ENCODE assay signal across 23 cellular contexts in genomic region chr14:40936861-40937260, GRCh38.
DNase-seq lines count a peak whose midpoint lies in the region; ATAC-seq and TF ChIP-seq lines count a peak whose summit lies in the region.
"Had no signal": no experiment of that assay in that cellular context is flagged by ENCODE, and none has a peak within 500 bp of the region (broad histone marks: within the 10 kb centered on the region; RNA-seq: fewer than 3 reads in every experiment).

No MANE protein-coding gene starts in this region.

- no peaks in the 10 kb centered on the region for H3K9me3 Mint-ChIP-seq in activated CD4-positive, alpha-beta T cell treated with anti-CD3 and anti-CD28 coated beads, Interleukin-2, amount 10 ng/mL, durations not matched to agents 24 days and 14 days

- TF ChIP-seq RAD21 in SK-N-SH (IDR thresholded peaks at IDR 0.05; ENCODE audit: low read length), result no peak

- H3K27ac ChIP-seq in SK-N-SH (ENCODE audit: low read depth in 2 of 2, low read length in 1 of 2) (no peak overlapping the region), SU-DHL-6 (ENCODE audit: low read depth, low read length) (no peak overlapping the region)
- H3K27ac ChIP-seq: BLaER1 had no signal

- H3K36me3 ChIP-seq in SK-N-SH (replicated peaks in 1 of 2; ENCODE audit: control insufficient read depth in 1 of 2, insufficient read depth in 2 of 2, low read length in 1 of 2), result no peaks in the 10 kb centered on the region
- no peaks in the 10 kb centered on the region for H3K36me3 ChIP-seq in SU-DHL-6 (ENCODE audit: low read length)
- H3K36me3 ChIP-seq: BE2C, BLaER1 had no signal

- POLR2A ChIA-PET in SK-N-SH (lab: Yijun Ruan, JAX), result no interaction called here

- TF ChIP-seq EP300 in SK-N-SH (IDR thresholded peaks at IDR 0.05; ENCODE audit: borderline replicate concordance in 1 of 2, low read depth in 1 of 2, low read length in 1 of 2), result peak in 1 of 2 experiments; percentile 54; a peak in 2 of 4 replicates

- no peaks in the 10 kb centered on the region for H3K36me3 Mint-ChIP-seq in activated CD4-positive, alpha-beta T cell treated with anti-CD3 and anti-CD28 coated beads, Interleukin-2, amount 10 ng/mL, durations not matched to agents 24 days and 14 days (ENCODE audit: low read depth)
- H3K36me3 Mint-ChIP-seq: CD14-positive monocyte; CD4-positive, alpha-beta memory T cell; CD4-positive, CD25-positive, alpha-beta regulatory T cell; CD8-positive, alpha-beta memory T cell had no signal

- H3K9ac ChIP-seq in SK-N-SH (no peak overlapping the region), SU-DHL-6 (ENCODE audit: low read length) (no peak overlapping the region)
- H3K9ac ChIP-seq: BLaER1 had no signal

- DNase-seq in SK-N-SH, result peak; percentile 2
- DNase-seq in activated CD4-positive, alpha-beta T cell treated with anti-CD3 and anti-CD28 coated beads, Interleukin-2, amount 10 ng/mL, durations not matched to agents 24 days and 14 days, result no peak
- DNase-seq in stimulated activated naive CD4-positive, alpha-beta T cell treated with Interleukin-2 at 50 U/mL for 16 hours (lab: John Stamatoyannopoulos, UW), result no peak
- DNase-seq: 8988T; ACHN; BE2C; C1 segment of cervical spinal cord; CD4-positive, alpha-beta memory T cell; CD4-positive, CD25-positive, alpha-beta regulatory T cell; CD8-positive, alpha-beta memory T cell; COR-L47; DMS 273 treated with DMSO at 0.1 percent for 48 hours; DMS153; DMS53; DMS79; DND-41; EL; GDM1 had no signal

- H3K4me3 Mint-ChIP-seq in activated CD4-positive, alpha-beta T cell treated with anti-CD3 and anti-CD28 coated beads, Interleukin-2, amount 10 ng/mL, durations not matched to agents 24 days and 14 days, result no peak overlapping the region
- H3K4me3 Mint-ChIP-seq: CD14-positive monocyte; CD4-positive, alpha-beta memory T cell; CD4-positive, CD25-positive, alpha-beta regulatory T cell; CD8-positive, alpha-beta memory T cell had no signal

- H3K27me3 Mint-ChIP-seq in activated CD4-positive, alpha-beta T cell treated with anti-CD3 and anti-CD28 coated beads, Interleukin-2, amount 10 ng/mL, durations not matched to agents 24 days and 14 days, result no peaks in the 10 kb centered on the region
- H3K27me3 Mint-ChIP-seq: CD4-positive, alpha-beta memory T cell; CD4-positive, CD25-positive, alpha-beta regulatory T cell; CD8-positive, alpha-beta memory T cell had no signal

- no peak overlapping the region for H3K4me3 ChIP-seq in SK-N-SH (ENCODE audit: low read depth in 2 of 2, low read length in 1 of 2)
- no peak overlapping the region for H3K4me3 ChIP-seq in SU-DHL-6 (ENCODE audit: insufficient read depth, low read length, poor library complexity, severe bottlenecking)
- H3K4me3 ChIP-seq: BLaER1, GM12878 had no signal

- no peaks in the 10 kb centered on the region for H3K9me3 ChIP-seq in SK-N-SH
- no peaks in the 10 kb centered on the region for H3K9me3 ChIP-seq in SU-DHL-6 (ENCODE audit: insufficient read depth, low read length)
- H3K9me3 ChIP-seq: BE2C, BLaER1 had no signal

- CTCF ChIA-PET in SK-N-SH (lab: Yijun Ruan, JAX), result interaction anchor here (0.8 kb wide), 1 partner anchor 45 kb away, joined by 3 read pairs; no protein-coding TSS in a partner anchor

- H3K4me2 ChIP-seq in SK-N-SH, result no peak overlapping the region
- no peak overlapping the region for H3K4me2 ChIP-seq in SU-DHL-6 (ENCODE audit: low read depth, low read length, poor library complexity, severe bottlenecking)
- H3K4me2 ChIP-seq: BLaER1 had no signal

- intact Hi-C loops in activated CD4-positive, alpha-beta T cell treated with anti-CD3 and anti-CD28 coated beads, Interleukin-2, amount 10 ng/mL, durations not matched to agents 24 days and 14 days (cut with micrococcal nuclease), result no loop called here

- no peaks in the 10 kb centered on the region for H3F3A ChIP-seq in SK-N-SH (replicated peaks; ENCODE audit: insufficient read depth)
- no peaks in the 10 kb centered on the region for H3F3A ChIP-seq in SU-DHL-6 (ENCODE audit: insufficient read depth)

- TF ChIP-seq CTCF in SK-N-SH (IDR thresholded peaks at IDR 0.05) (no peak), SU-DHL-6 (IDR thresholded peaks at IDR 0.05; ENCODE audit: insufficient read depth, low read length, poor library complexity, severe bottlenecking) (no peak)

- H3K4me1 Mint-ChIP-seq in activated CD4-positive, alpha-beta T cell treated with anti-CD3 and anti-CD28 coated beads, Interleukin-2, amount 10 ng/mL, durations not matched to agents 24 days and 14 days, result no peaks in the 10 kb centered on the region
- H3K4me1 Mint-ChIP-seq: CD14-positive monocyte; CD4-positive, alpha-beta memory T cell; CD4-positive, CD25-positive, alpha-beta regulatory T cell; CD8-positive, alpha-beta memory T cell had no signal

- H2AFZ ChIP-seq in SK-N-SH (ENCODE audit: low read depth) (no peak overlapping the region), SU-DHL-6 (ENCODE audit: low read depth, low read length, severe bottlenecking) (peak overlapping the region; percentile 0)

- H4K20me1 ChIP-seq in SK-N-SH (ENCODE audit: insufficient read depth) (no peaks in the 10 kb centered on the region), SU-DHL-6 (ENCODE audit: low read depth, low read length) (no peaks in the 10 kb centered on the region)
- H4K20me1 ChIP-seq: BLaER1 had no signal

- H3K27ac Mint-ChIP-seq in activated CD4-positive, alpha-beta T cell treated with anti-CD3 and anti-CD28 coated beads, Interleukin-2, amount 10 ng/mL, durations not matched to agents 24 days and 14 days, result no peak overlapping the region
- H3K27ac Mint-ChIP-seq: CD4-positive, alpha-beta memory T cell; CD4-positive, CD25-positive, alpha-beta regulatory T cell; CD8-positive, alpha-beta memory T cell had no signal

- ATAC-seq in HG03457 (IDR thresholded peaks at IDR 0.05; ENCODE audit: unreplicated experiment), result no peak
- ATAC-seq: GM12878 had no signal

- no peaks in the 10 kb centered on the region; a peak in 1 of 4 replicates for H3K4me1 ChIP-seq in SK-N-SH (ENCODE audit: control insufficient read depth in 1 of 2, insufficient read depth in 2 of 2, low read depth in 1 of 2, low read length in 1 of 2)
- H3K4me1 ChIP-seq: BE2C, BLaER1 had no signal

- H3K79me2 ChIP-seq in SK-N-SH (ENCODE audit: insufficient read depth) (no peaks in the 10 kb centered on the region), SU-DHL-6 (ENCODE audit: insufficient read depth, low read length) (no peaks in the 10 kb centered on the region)

- H3K9me2 ChIP-seq in SK-N-SH (no peaks in the 10 kb centered on the region), SU-DHL-6 (replicated peaks; ENCODE audit: insufficient read depth, low read length) (no peaks in the 10 kb centered on the region)

- H3K27me3 ChIP-seq in SK-N-SH (ENCODE audit: insufficient read depth) (no peaks in the 10 kb centered on the region), SU-DHL-6 (ENCODE audit: low read length) (no peaks in the 10 kb centered on the region)
- H3K27me3 ChIP-seq: BE2C, BLaER1 had no signal

- WGBS in SK-N-SH (ENCODE audit: low lambda C conversion rate), result 6% methylated on average over 1 of the region's 1 CpG

TF ChIP-seq in SK-N-SH, 30 proteins besides CTCF, POLR2A, EP300 and RAD21:
- TF ChIP-seq TCF12 (IDR thresholded peaks at IDR 0.05) (no peak), USF1 (IDR thresholded peaks at IDR 0.05; ENCODE audit: borderline replicate concordance, low read depth) (no peak), POLR2AphosphoS5 (IDR thresholded peaks at IDR 0.05; ENCODE audit: low read depth, low read length) (no peak), MEF2A (IDR thresholded peaks at IDR 0.05; ENCODE audit: borderline replicate concordance, low read depth) (no peak), YY1 (IDR thresholded peaks at IDR 0.05; ENCODE audit: low read depth) (no peak), RCOR1 (IDR thresholded peaks at IDR 0.05; ENCODE audit: low read length) (peak; percentile 48; the same call in 1 of the 2 replicates), SMC3 (IDR thresholded peaks at IDR 0.05; ENCODE audit: low read depth, low read length) (no peak), GATA2 (CRISPR knock-in tag; IDR thresholded peaks at IDR 0.05) (peak; percentile 57)
- TF ChIP-seq, protein P1, sequence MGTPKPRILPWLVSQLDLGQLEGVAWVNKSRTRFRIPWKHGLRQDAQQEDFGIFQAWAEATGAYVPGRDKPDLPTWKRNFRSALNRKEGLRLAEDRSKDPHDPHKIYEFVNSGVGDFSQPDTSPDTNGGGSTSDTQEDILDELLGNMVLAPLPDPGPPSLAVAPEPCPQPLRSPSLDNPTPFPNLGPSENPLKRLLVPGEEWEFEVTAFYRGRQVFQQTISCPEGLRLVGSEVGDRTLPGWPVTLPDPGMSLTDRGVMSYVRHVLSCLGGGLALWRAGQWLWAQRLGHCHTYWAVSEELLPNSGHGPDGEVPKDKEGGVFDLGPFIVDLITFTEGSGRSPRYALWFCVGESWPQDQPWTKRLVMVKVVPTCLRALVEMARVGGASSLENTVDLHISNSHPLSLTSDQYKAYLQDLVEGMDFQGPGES (IDR thresholded peaks at IDR 0.05; ENCODE audit: low read depth, low read length), result no peak
